In the genomic region with DNA sequence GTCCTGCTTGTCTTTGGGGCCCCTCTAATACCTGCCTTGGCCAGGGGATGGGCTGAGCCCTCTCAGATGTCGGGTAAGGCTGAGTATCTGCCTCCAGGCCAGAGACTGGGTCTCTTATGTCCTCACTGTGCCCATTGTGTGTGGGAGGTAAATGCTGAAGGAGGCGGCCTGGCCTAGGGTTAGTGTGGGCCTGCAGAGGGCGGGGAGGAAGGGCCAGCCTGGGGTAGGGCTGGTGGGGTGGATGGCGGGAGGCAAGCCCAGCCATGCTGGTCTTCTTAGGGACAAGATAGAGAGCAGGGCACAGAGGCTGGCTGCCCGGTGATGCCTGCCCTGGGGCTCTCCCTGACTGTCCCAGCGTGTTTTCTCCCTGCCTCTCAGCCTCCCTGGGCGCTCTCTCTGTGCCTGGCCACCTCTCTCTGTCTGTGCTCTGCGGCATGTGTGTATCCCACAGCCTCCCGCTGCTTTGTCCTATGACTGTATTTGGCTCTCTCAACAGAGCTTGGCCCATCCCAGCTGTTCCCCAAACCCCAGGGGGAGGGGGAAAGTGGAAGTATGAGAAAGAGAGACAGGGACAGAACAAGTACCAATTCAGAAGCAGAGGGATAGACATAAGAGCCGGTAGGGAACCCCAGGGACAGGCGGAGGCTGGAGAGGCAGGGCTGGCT, we compare ENCODE assay signal across 12 cellular contexts. TPM values are rescaled to one million over a fixed set of nuclear protein-coding genes. Genes with fewer than 3 reads are reported as not detected.
A peak's percentile ranks its signal among the peaks of the same experiment; 100 is the strongest.
DNase-seq lines count a peak whose midpoint lies in the region; ATAC-seq and TF ChIP-seq lines count a peak whose summit lies in the region.
"Had no signal": no experiment of that assay in that cellular context is flagged by ENCODE, and none has a peak within 500 bp of the region (broad histone marks: within the 10 kb centered on the region; RNA-seq: fewer than 3 reads in every experiment).

No MANE protein-coding gene starts in this region.

- peaks cover 9% of the 10 kb centered on the region for H3K27me3 Mint-ChIP-seq in T-helper 2 cell treated with Interferon-gamma antibody and Interleukin-4, amounts not matched to agents 5 μg/mL and 100 μg/mL, for 36 hours (ENCODE audit: low read depth)
- peaks cover 12% of the 10 kb centered on the region for H3K27me3 Mint-ChIP-seq in activated CD4-positive, alpha-beta T cell treated with anti-CD3 and anti-CD28 coated beads, Interleukin-2, amount 10 ng/mL, durations not matched to agents 7 days and 5 days

- DNase-seq in left cardiac atrium (no peak), pons (ENCODE audit: low spot score) (peak; percentile 34), DMS53 treated with DMSO at 0.1 percent for 48 hours (lab: John Stamatoyannopoulos, UW; ENCODE audit: unreplicated experiment) (no peak)
- DNase-seq in T-helper 2 cell treated with Interferon-gamma antibody and Interleukin-4, amounts not matched to agents 5 μg/mL and 100 μg/mL, for 36 hours (ENCODE audit: low spot score): no peak
- DNase-seq in activated CD4-positive, alpha-beta T cell treated with anti-CD3 and anti-CD28 coated beads, Interleukin-2, amount 10 ng/mL, durations not matched to agents 7 days and 5 days: no peak
- DNase-seq: effector memory CD4-positive, alpha-beta T cell; NCI-H69; small intestine had no signal

- no peak overlapping the region for H3K27ac Mint-ChIP-seq in T-helper 2 cell treated with Interferon-gamma antibody and Interleukin-4, amounts not matched to agents 5 μg/mL and 100 μg/mL, for 36 hours
- no peak overlapping the region for H3K27ac Mint-ChIP-seq in activated CD4-positive, alpha-beta T cell treated with anti-CD3 and anti-CD28 coated beads, Interleukin-2, amount 10 ng/mL, durations not matched to agents 7 days and 5 days
- H3K27ac Mint-ChIP-seq: stimulated activated memory B cell treated with anti-CD40 and anti-IgM and Interleukin-4, amounts not matched to agents 10 μg/mL and 1 μg/mL and 100 μg/mL, for 72 hours had no signal

- TF ChIP-seq CTCF in VCaP (conservative IDR thresholded peaks at IDR 0.05): no peak

- H3K27ac ChIP-seq in BLaER1 treated with 17β-estradiol and CSF1 and Interleukin-3, amounts not matched to agents 10 nM and 100 nM: peak overlapping the region in 7 of 11 experiments; percentile 17 to 86 (median 23); a peak in 8 of 22 replicates
- H3K27ac ChIP-seq in VCaP: peak overlapping the region; percentile 79; the same call in 1 of the 2 replicates

- H4K20me1 ChIP-seq in BLaER1 treated with 17β-estradiol and CSF1 and Interleukin-3, amounts not matched to agents 10 nM and 100 nM: peaks cover 0 to 5% (median 0%) of the 10 kb centered on the region in 11 experiments; a peak in 4 of 22 replicates

- no peaks in the 10 kb centered on the region for H3K36me3 ChIP-seq in BLaER1 treated with 17β-estradiol and CSF1 and Interleukin-3, amounts not matched to agents 10 nM and 100 nM

- H3K36me3 Mint-ChIP-seq in T-helper 2 cell treated with Interferon-gamma antibody and Interleukin-4, amounts not matched to agents 5 μg/mL and 100 μg/mL, for 36 hours (ENCODE audit: low read depth): no peaks in the 10 kb centered on the region
- no peaks in the 10 kb centered on the region for H3K36me3 Mint-ChIP-seq in activated CD4-positive, alpha-beta T cell treated with anti-CD3 and anti-CD28 coated beads, Interleukin-2, amount 10 ng/mL, durations not matched to agents 7 days and 5 days (ENCODE audit: low read depth)
- H3K36me3 Mint-ChIP-seq: stimulated activated memory B cell treated with anti-CD40 and anti-IgM and Interleukin-4, amounts not matched to agents 10 μg/mL and 1 μg/mL and 100 μg/mL, for 72 hours had no signal

- no peaks in the 10 kb centered on the region for H3K9me3 Mint-ChIP-seq in T-helper 2 cell treated with Interferon-gamma antibody and Interleukin-4, amounts not matched to agents 5 μg/mL and 100 μg/mL, for 36 hours
- no peaks in the 10 kb centered on the region for H3K9me3 Mint-ChIP-seq in activated CD4-positive, alpha-beta T cell treated with anti-CD3 and anti-CD28 coated beads, Interleukin-2, amount 10 ng/mL, durations not matched to agents 7 days and 5 days
- H3K9me3 Mint-ChIP-seq: stimulated activated memory B cell treated with anti-CD40 and anti-IgM and Interleukin-4, amounts not matched to agents 10 μg/mL and 1 μg/mL and 100 μg/mL, for 72 hours had no signal

- H3K4me1 ChIP-seq in BLaER1 treated with 17β-estradiol and CSF1 and Interleukin-3, amounts not matched to agents 10 nM and 100 nM: peaks cover 37 to 88% (median 74%) of the 10 kb centered on the region in 10 experiments

- peaks cover 20% of the 10 kb centered on the region for H3K4me1 Mint-ChIP-seq in T-helper 2 cell treated with Interferon-gamma antibody and Interleukin-4, amounts not matched to agents 5 μg/mL and 100 μg/mL, for 36 hours (ENCODE audit: low read depth)
- peaks cover 38% of the 10 kb centered on the region for H3K4me1 Mint-ChIP-seq in activated CD4-positive, alpha-beta T cell treated with anti-CD3 and anti-CD28 coated beads, Interleukin-2, amount 10 ng/mL, durations not matched to agents 7 days and 5 days

- peak; percentile 55 to 88 for ATAC-seq in left cardiac atrium
- no peak for ATAC-seq in GM19023 (IDR thresholded peaks at IDR 0.05; ENCODE audit: unreplicated experiment)
- ATAC-seq: stimulated activated memory B cell treated with anti-CD40 and anti-IgM and Interleukin-4, amounts not matched to agents 10 μg/mL and 1 μg/mL and 100 μg/mL, for 72 hours had no signal

- H3K4me3 Mint-ChIP-seq in T-helper 2 cell treated with Interferon-gamma antibody and Interleukin-4, amounts not matched to agents 5 μg/mL and 100 μg/mL, for 36 hours: no peak overlapping the region
- no peak overlapping the region for H3K4me3 Mint-ChIP-seq in activated CD4-positive, alpha-beta T cell treated with anti-CD3 and anti-CD28 coated beads, Interleukin-2, amount 10 ng/mL, durations not matched to agents 7 days and 5 days
- H3K4me3 Mint-ChIP-seq: stimulated activated memory B cell treated with anti-CD40 and anti-IgM and Interleukin-4, amounts not matched to agents 10 μg/mL and 1 μg/mL and 100 μg/mL, for 72 hours had no signal

- H3K4me3 ChIP-seq in BLaER1 treated with 17β-estradiol and CSF1 and Interleukin-3, amounts not matched to agents 10 nM and 100 nM: no peak overlapping the region

- no peaks in the 10 kb centered on the region; a peak in 1 of 22 replicates for H3K27me3 ChIP-seq in BLaER1 treated with 17β-estradiol and CSF1 and Interleukin-3, amounts not matched to agents 10 nM and 100 nM

- H3K9me3 ChIP-seq in BLaER1 treated with 17β-estradiol and CSF1 and Interleukin-3, amounts not matched to agents 10 nM and 100 nM (replicated peaks in 1 of 11): no peaks in the 10 kb centered on the region

- POLR2A ChIA-PET in activated CD4-positive, alpha-beta T cell treated with anti-CD3 and anti-CD28 coated beads, Interleukin-2, amount 10 ng/mL, durations not matched to agents 7 days and 5 days (lab: Charles Lee): no interaction called here

- H3K9ac ChIP-seq in BLaER1 treated with 17β-estradiol and CSF1 and Interleukin-3, amounts not matched to agents 10 nM and 100 nM: no peak overlapping the region

- CTCF ChIA-PET in activated CD4-positive, alpha-beta T cell treated with anti-CD3 and anti-CD28 coated beads, Interleukin-2, amount 10 ng/mL, durations not matched to agents 7 days and 5 days (lab: Charles Lee): interaction anchor here (2.2 kb wide), 1 partner anchor 18 kb away, joined by 5 read pairs; no protein-coding TSS in a partner anchor

- peak overlapping the region in 8 of 11 experiments; percentile 19 to 93 (median 58); a peak in 15 of 22 replicates for H3K4me2 ChIP-seq in BLaER1 treated with 17β-estradiol and CSF1 and Interleukin-3, amounts not matched to agents 10 nM and 100 nM

- intact Hi-C loops in left cardiac atrium (cut with DNase I): no loop called here

RNA-seq across cellular contexts. Expression of a gene that starts 57.0 kb away (rescaled TPM):
- 10 to 100 TPM; 40.9 to 41.6 TPM for total RNA-seq in left cardiac atrium
- under 1 TPM; 0.40 to 0.48 TPM for total RNA-seq in activated CD4-positive, alpha-beta T cell treated with anti-CD3 and anti-CD28 coated beads, Interleukin-2, amount 10 ng/mL, durations not matched to agents 7 days and 5 days

Comparison
In these comparisons a context has a peak if more than half of its experiments do, and no peak if none do; other contexts are left out.
1. RNA of a gene that starts 57.0 kb away (total RNA-seq): 40.9 to 41.6 TPM in left cardiac atrium; 0.40 to 0.48 TPM in activated CD4-positive, alpha-beta T cell treated with anti-CD3 and anti-CD28 coated beads, Interleukin-2, amount 10 ng/mL, durations not matched to agents 7 days and 5 days; every median in the first group is over 10 times any median in the second.